In the genomic region with DNA sequence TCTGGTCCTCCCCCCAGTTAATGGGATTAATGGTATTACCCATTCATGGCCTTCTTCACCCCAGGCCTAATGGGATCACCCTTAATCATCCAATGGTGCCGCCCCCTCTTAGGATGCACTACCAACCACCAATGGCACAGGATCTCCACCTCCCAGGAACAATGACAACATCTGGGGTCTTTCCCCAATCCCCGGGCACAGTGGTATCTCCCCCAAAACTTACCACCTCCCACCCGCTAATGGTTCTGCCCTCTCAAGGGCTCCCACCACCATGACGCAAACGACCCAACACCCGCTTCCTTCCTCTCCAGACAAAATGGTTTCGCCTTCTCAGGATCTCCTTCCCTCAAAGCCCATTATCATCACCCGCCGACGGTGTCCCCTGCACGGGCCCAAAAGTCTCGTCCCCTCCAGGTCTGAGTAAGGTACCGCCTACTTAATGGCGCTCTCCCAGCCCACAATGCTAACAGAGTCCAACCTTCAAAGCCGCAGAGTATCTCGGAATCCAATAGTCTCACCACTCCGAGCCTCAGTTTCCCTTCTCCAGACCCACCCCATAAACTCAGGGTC, we compare ENCODE assay signal across 8 cellular contexts. TPM values are rescaled to one million over a fixed set of nuclear protein-coding genes. Genes with fewer than 3 reads are reported as not detected.
DNase-seq lines count a peak whose midpoint lies in the region; ATAC-seq and TF ChIP-seq lines count a peak whose summit lies in the region.

No MANE protein-coding gene starts in this region.

- H3K4me1 ChIP-seq in mammary epithelial cell (ENCODE audit: insufficient read depth, low read length) = no peaks in the 10 kb centered on the region

- H4K20me1 ChIP-seq in mammary epithelial cell (ENCODE audit: insufficient read depth, low read length) = no peaks in the 10 kb centered on the region

- BruUV-seq in mammary epithelial cell (replicated peaks; lab: Mats Ljungman, UMichigan) = TSS peak; percentile 62

- H3K9ac ChIP-seq in mammary epithelial cell (ENCODE audit: insufficient read depth, low read length) = peak overlapping the region; percentile 79

- H3K79me2 ChIP-seq in mammary epithelial cell (ENCODE audit: insufficient read depth, low read length) = peaks cover 14% of the 10 kb centered on the region

- H3K27ac ChIP-seq in KOPT-K1 (ENCODE audit: low read depth, low read length, poor library complexity, severe bottlenecking) (peak overlapping the region; percentile 91), mammary epithelial cell (ENCODE audit: insufficient read depth, low read depth, low read length) (peak overlapping the region; percentile 93)

- H3K27me3 ChIP-seq in mammary epithelial cell (ENCODE audit: insufficient read depth, low read length) = no peaks in the 10 kb centered on the region

- peak overlapping the region; percentile 63 to 73 (median 70) for H3K4me3 ChIP-seq in mammary epithelial cell (replicated peaks in 1 of 3; ENCODE audit: insufficient read depth in 1 of 3, low read depth in 2 of 3, low read length in 3 of 3)

- peak; percentile 15 for ATAC-seq in GM21576 (IDR thresholded peaks at IDR 0.05; ENCODE audit: unreplicated experiment)

- H3K36me3 ChIP-seq in KOPT-K1 (ENCODE audit: insufficient read depth, low read length) = peaks cover 34% of the 10 kb centered on the region
- no peaks in the 10 kb centered on the region for H3K36me3 ChIP-seq in mammary epithelial cell (ENCODE audit: insufficient read depth, low read length)

- WGBS in mammary epithelial cell (ENCODE audit: low coverage, missing lambda C conversion rate) = 55% methylated on average over 9 of the region's 17 CpGs

- intact Hi-C loops in mammary epithelial cell (cut with micrococcal nuclease) = loop anchor here (1.0 to 2.0 kb wide), 2 partner anchors 42 to 43 kb away; a partner anchor contains a TSS

- H2AFZ ChIP-seq in mammary epithelial cell (ENCODE audit: low read depth, low read length) = peak overlapping the region; percentile 91

- CTCF ChIA-PET in mammary epithelial cell (lab: Charles Lee; ENCODE audit: low non-redundant PET) = interaction anchor here (0.6 kb wide), 1 partner anchor 86 kb away, joined by 4 read pairs; no protein-coding TSS in a partner anchor

- dilution Hi-C loops in mammary epithelial cell (cut with HindIII; ENCODE audit: low sequenced_read_pairs) = no loop called here

- in situ Hi-C loops in mammary epithelial cell (cut with MboI; ENCODE audit: low sequenced_read_pairs in 2 of 2) = no loop called here

- peak; percentile 14 for DNase-seq in DMS 273 treated with DMSO at 0.1 percent for 48 hours (lab: John Stamatoyannopoulos, UW)
- DNase-seq in T-helper 9 cell = peak; percentile 49
- peak; percentile 52 for DNase-seq in mammary epithelial cell
- peak; percentile 45 for DNase-seq in iPS-NIHi7 (ENCODE audit: extremely low spot score)
- peak; percentile 14 to 29 for DNase-seq in stimulated activated CD4-positive, alpha-beta T cell treated with anti-CD3 and anti-CD28 coated beads, Interleukin-15, amount 100 ng/mL, for 48 hours (ENCODE audit: low read depth in 2 of 2)
- DNase-seq in NCI-H187 (lab: John Stamatoyannopoulos, UW) = no peak

- peak overlapping the region; percentile 50 for H3K4me2 ChIP-seq in mammary epithelial cell (ENCODE audit: insufficient read depth, low read depth, low read length)

- no peaks in the 10 kb centered on the region for H3K9me3 ChIP-seq in KOPT-K1 (ENCODE audit: insufficient read depth, low read length, poor library complexity, severe bottlenecking)
- no peaks in the 10 kb centered on the region for H3K9me3 ChIP-seq in mammary epithelial cell (replicated peaks; ENCODE audit: insufficient read depth, low read length)

- TF ChIP-seq CTCF in mammary epithelial cell (conservative IDR thresholded peaks at IDR 0.05 in 1 of 2, IDR thresholded peaks at IDR 0.05 in 1 of 2; ENCODE audit: extremely low read depth in 1 of 2, insufficient read depth in 1 of 2, low read depth in 1 of 2, low read length in 2 of 2) = no peak

RNA-seq across cellular contexts. Expression of a gene that starts 0.5 kb away (rescaled TPM):
- total RNA-seq in mammary epithelial cell = 10 to 100 TPM; 16.5 to 42.7 TPM
- polyA plus RNA-seq in mammary epithelial cell = 16.1 TPM
- 96.7 TPM for polyA minus RNA-seq in mammary epithelial cell

RNA-seq across cellular contexts. Expression of a gene that starts 30.0 kb away (rescaled TPM):
- under 1 TPM; 0.17 to 0.75 TPM for total RNA-seq in mammary epithelial cell
- 0.16 TPM for polyA plus RNA-seq in mammary epithelial cell
- 2.3 TPM for polyA minus RNA-seq in mammary epithelial cell

RNA-seq across cellular contexts. Expression of a gene that starts 41.6 kb away (rescaled TPM):
- 10 to 100 TPM; 30.5 to 61.1 TPM for total RNA-seq in mammary epithelial cell
- polyA plus RNA-seq in mammary epithelial cell = 13.8 TPM
- polyA minus RNA-seq in mammary epithelial cell = 21.4 TPM

RNA-seq across cellular contexts. Expression of a gene that starts 44.2 kb away (rescaled TPM):
- 10 to 100 TPM; 24.2 to 40.6 TPM for total RNA-seq in mammary epithelial cell
- 38.5 TPM for polyA plus RNA-seq in mammary epithelial cell
- polyA minus RNA-seq in mammary epithelial cell = 67.7 TPM

RNA-seq across cellular contexts. Expression of a gene that starts 57.2 kb away (rescaled TPM):
- 10 to 100 TPM in 1 of 2 donors, 1 to 10 TPM in 1; 8.3 to 26.1 TPM for total RNA-seq in mammary epithelial cell
- 12.6 TPM for polyA plus RNA-seq in mammary epithelial cell
- 20.5 TPM for polyA minus RNA-seq in mammary epithelial cell

Comparison
In these comparisons a context has a peak if more than half of its experiments do, and no peak if none do; other contexts are left out.
1. DNase-seq: peak in DMS 273 treated with DMSO at 0.1 percent for 48 hours (single experiment), T-helper 9 cell (single experiment), mammary epithelial cell (single experiment), iPS-NIHi7 (single experiment) and stimulated activated CD4-positive, alpha-beta T cell treated with anti-CD3 and anti-CD28 coated beads, Interleukin-15, amount 100 ng/mL, for 48 hours (2 of 2); none in NCI-H187 (0 of 2).